In the genomic region with DNA sequence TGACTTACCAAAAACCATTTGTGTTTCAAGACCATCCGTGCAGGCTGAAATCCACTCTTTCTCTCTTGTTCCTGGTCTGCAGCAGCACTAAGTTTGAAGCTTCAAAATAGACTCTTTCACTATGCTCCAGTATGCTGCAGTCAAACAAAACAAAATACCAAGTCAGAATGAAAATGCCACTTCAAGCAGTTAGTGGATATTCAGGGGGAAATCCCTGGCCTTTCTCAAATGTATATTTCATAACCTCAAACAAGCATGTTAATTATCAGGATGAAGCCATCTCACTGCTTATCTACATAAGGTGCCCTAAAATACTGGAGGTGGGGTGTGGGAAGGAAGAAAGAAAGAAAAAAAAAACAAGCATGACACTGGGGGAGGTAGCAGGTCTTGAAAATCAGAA, we compare ENCODE assay signal across 1 cellular context.
TF ChIP-seq lines count a peak whose summit lies in the region.

No MANE protein-coding gene starts in this region.

TF ChIP-seq in GM12878, 131 proteins besides CTCF, POLR2A, EP300 and RAD21 (continued from another document):
- TF ChIP-seq, protein P1, sequence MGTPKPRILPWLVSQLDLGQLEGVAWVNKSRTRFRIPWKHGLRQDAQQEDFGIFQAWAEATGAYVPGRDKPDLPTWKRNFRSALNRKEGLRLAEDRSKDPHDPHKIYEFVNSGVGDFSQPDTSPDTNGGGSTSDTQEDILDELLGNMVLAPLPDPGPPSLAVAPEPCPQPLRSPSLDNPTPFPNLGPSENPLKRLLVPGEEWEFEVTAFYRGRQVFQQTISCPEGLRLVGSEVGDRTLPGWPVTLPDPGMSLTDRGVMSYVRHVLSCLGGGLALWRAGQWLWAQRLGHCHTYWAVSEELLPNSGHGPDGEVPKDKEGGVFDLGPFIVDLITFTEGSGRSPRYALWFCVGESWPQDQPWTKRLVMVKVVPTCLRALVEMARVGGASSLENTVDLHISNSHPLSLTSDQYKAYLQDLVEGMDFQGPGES (IDR thresholded peaks at IDR 0.05), result no peak
- TF ChIP-seq NKRF (conservative IDR thresholded peaks at IDR 0.05) (no peak), HSF1 (IDR thresholded peaks at IDR 0.05; ENCODE audit: low read depth, low read length) (no peak), HCFC1 (IDR thresholded peaks at IDR 0.05; ENCODE audit: low read length) (no peak)
- TF ChIP-seq, protein P2, sequence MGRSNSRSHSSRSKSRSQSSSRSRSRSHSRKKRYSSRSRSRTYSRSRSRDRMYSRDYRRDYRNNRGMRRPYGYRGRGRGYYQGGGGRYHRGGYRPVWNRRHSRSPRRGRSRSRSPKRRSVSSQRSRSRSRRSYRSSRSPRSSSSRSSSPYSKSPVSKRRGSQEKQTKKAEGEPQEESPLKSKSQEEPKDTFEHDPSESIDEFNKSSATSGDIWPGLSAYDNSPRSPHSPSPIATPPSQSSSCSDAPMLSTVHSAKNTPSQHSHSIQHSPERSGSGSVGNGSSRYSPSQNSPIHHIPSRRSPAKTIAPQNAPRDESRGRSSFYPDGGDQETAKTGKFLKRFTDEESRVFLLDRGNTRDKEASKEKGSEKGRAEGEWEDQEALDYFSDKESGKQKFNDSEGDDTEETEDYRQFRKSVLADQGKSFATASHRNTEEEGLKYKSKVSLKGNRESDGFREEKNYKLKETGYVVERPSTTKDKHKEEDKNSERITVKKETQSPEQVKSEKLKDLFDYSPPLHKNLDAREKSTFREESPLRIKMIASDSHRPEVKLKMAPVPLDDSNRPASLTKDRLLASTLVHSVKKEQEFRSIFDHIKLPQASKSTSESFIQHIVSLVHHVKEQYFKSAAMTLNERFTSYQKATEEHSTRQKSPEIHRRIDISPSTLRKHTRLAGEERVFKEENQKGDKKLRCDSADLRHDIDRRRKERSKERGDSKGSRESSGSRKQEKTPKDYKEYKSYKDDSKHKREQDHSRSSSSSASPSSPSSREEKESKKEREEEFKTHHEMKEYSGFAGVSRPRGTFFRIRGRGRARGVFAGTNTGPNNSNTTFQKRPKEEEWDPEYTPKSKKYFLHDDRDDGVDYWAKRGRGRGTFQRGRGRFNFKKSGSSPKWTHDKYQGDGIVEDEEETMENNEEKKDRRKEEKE (IDR thresholded peaks at IDR 0.05), result no peak
